ENCODE assay signal across 1 cellular context in genomic region chr6:33200234-33201146, GRCh38.
A peak's percentile ranks its signal among the peaks of the same experiment; 100 is the strongest.
TF ChIP-seq lines count a peak whose summit lies in the region.

Gene RXRB, minus strand, starts transcription at chr6:33200665. Its CDS starts 189 bp downstream, at chr6:33200476.
Gene SLC39A7, plus strand, starts transcription at chr6:33200867. Its CDS starts 379 bp downstream, at chr6:33201246.

TF ChIP-seq in GM12878, 131 proteins besides CTCF, POLR2A, EP300 and RAD21 (continued from another document):
- no peak for TF ChIP-seq ZBTB4 (CRISPR knock-in tag; IDR thresholded peaks at IDR 0.05)
- peak; percentile 90 for TF ChIP-seq NR2C1 (IDR thresholded peaks at IDR 0.05)
- TF ChIP-seq TBL1XR1 (IDR thresholded peaks at IDR 0.05; ENCODE audit: low read depth, low read length) = 0 out of 2 replicates have a peak, but pooled peaks have one; percentile 25
- peak; percentile 70; the same call in 1 of the 2 replicates for TF ChIP-seq ELK1 (IDR thresholded peaks at IDR 0.05; ENCODE audit: low read depth, low read length)
- TF ChIP-seq ZNF207 (IDR thresholded peaks at IDR 0.05; ENCODE audit: borderline replicate concordance) = peak; percentile 77; the same call in 1 of the 2 replicates
- 0 out of 2 replicates have a peak, but pooled peaks have one; percentile 6 for TF ChIP-seq TCF12 (IDR thresholded peaks at IDR 0.05; ENCODE audit: low read depth, low read length)
- peak; percentile 6; the same call in 1 of the 2 replicates for TF ChIP-seq PAX5 (IDR thresholded peaks at IDR 0.05; ENCODE audit: borderline replicate concordance, low read depth, low read length)
- peak; percentile 85 for TF ChIP-seq IRF5 (IDR thresholded peaks at IDR 0.05; ENCODE audit: borderline replicate concordance)
- peak; percentile 74; the same call in 1 of the 2 replicates for TF ChIP-seq LARP7 (IDR thresholded peaks at IDR 0.05)
- TF ChIP-seq POLR2AphosphoS5 (IDR thresholded peaks at IDR 0.05; ENCODE audit: low read length) = peak; percentile 96
- peak; percentile 99 for TF ChIP-seq CHD2 (IDR thresholded peaks at IDR 0.05; ENCODE audit: borderline replicate concordance, low read depth, low read length)
- no peak; the same call in 1 of the 2 replicates for TF ChIP-seq HDGF (IDR thresholded peaks at IDR 0.05)
- peak; percentile 89 for TF ChIP-seq POLR2AphosphoS2 (IDR thresholded peaks at IDR 0.05; ENCODE audit: low read depth, low read length)
- no peak for TF ChIP-seq GABPA (IDR thresholded peaks at IDR 0.05; ENCODE audit: low read depth)
- peak in 1 of 2 experiments; percentile 2; a peak in 1 of 4 replicates for TF ChIP-seq BHLHE40 (IDR thresholded peaks at IDR 0.05; ENCODE audit: borderline replicate concordance in 1 of 2, low read depth in 2 of 2, low read length in 1 of 2)
- 0 out of 2 replicates have a peak, but pooled peaks have one; percentile 39 for TF ChIP-seq GATAD2B (conservative IDR thresholded peaks at IDR 0.05; ENCODE audit: low read depth)
- peak; percentile 93 for TF ChIP-seq TAF1 (IDR thresholded peaks at IDR 0.05; ENCODE audit: borderline replicate concordance, low read depth, low read length)
- peak in 1 of 2 experiments; percentile 77; a peak in 1 of 3 replicates for TF ChIP-seq EGR1 (IDR thresholded peaks at IDR 0.05; ENCODE audit: borderline replicate concordance in 1 of 2, low read depth in 2 of 2, low read length in 2 of 2)
- TF ChIP-seq IRF3 (IDR thresholded peaks at IDR 0.05) = peak; percentile 34; the same call in 1 of the 2 replicates
- TF ChIP-seq SMC3 (IDR thresholded peaks at IDR 0.05; ENCODE audit: borderline replicate concordance, low read length) = no peak
- TF ChIP-seq SP1 (IDR thresholded peaks at IDR 0.05; ENCODE audit: low read depth, low read length) = peak; percentile 26
- TF ChIP-seq REST (IDR thresholded peaks at IDR 0.05; ENCODE audit: low read depth, low read length) = no peak
- peak; percentile 55 to 69; a peak in 2 of 4 replicates for TF ChIP-seq IKZF2 (IDR thresholded peaks at IDR 0.05)
- no peak for TF ChIP-seq ZNF622 (IDR thresholded peaks at IDR 0.05)
- TF ChIP-seq EZH2 (IDR thresholded peaks at IDR 0.05; ENCODE audit: borderline replicate concordance, control insufficient read depth, low read depth, low read length) = no peak
- peak; percentile 26 for TF ChIP-seq MAX (IDR thresholded peaks at IDR 0.05; ENCODE audit: low read depth, low read length)
- 0 out of 2 replicates have a peak, but pooled peaks have one; percentile 75 for TF ChIP-seq WRNIP1 (IDR thresholded peaks at IDR 0.05; ENCODE audit: borderline replicate concordance, low read depth, low read length)
- no peak for TF ChIP-seq YBX1 (IDR thresholded peaks at IDR 0.05)
- peak; percentile 58; the same call in 2 of the 3 replicates for TF ChIP-seq POU2F2 (IDR thresholded peaks at IDR 0.05; ENCODE audit: borderline replicate concordance, low read depth, low read length)
- TF ChIP-seq RBBP5 (conservative IDR thresholded peaks at IDR 0.05) = no peak
- peak; percentile 54 for TF ChIP-seq CREM (IDR thresholded peaks at IDR 0.05; ENCODE audit: low read depth)
- TF ChIP-seq PAX8 (IDR thresholded peaks at IDR 0.05) = no peak
- TF ChIP-seq KLF5 (IDR thresholded peaks at IDR 0.05; ENCODE audit: partially characterized antibody) = peak; percentile 20
